ENCODE assay signal across 35 cellular contexts in the genomic region with DNA sequence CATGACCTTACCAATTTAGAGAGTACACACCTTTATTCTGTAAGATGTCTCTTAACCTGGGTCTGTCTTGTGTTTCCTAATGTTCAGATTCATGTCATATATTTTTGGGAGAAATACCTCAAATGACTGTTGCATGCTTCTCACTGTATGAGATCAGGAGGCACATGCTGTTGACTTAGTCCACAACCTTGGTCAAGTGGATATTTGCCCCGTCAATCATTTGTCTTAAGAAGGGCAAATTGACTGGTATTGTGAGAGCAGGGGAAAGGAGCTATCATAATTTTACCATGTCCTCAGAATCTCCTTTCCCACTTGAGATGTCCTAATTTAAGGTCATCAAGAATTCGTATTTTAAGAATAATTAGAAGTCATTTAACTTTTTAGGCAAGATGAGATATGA.
"Had no signal": no experiment of that assay in that cellular context is flagged by ENCODE, and none has a peak within 500 bp of the region (broad histone marks: within the 10 kb centered on the region; RNA-seq: fewer than 3 reads in every experiment).

No MANE protein-coding gene starts in this region.

- H3K4me1 Mint-ChIP-seq: activated CD4-positive, alpha-beta memory T cell treated with anti-CD3 and anti-CD28 coated beads, Interleukin-2, amount 10 ng/mL, durations not matched to agents 7 days and 5 days; activated naive CD4-positive, alpha-beta T cell treated with anti-CD3 and anti-CD28 coated beads, Interleukin-2, amount 10 ng/mL, durations not matched to agents 7 days and 5 days had no signal

- H3K27me3 Mint-ChIP-seq: activated CD4-positive, alpha-beta memory T cell treated with anti-CD3 and anti-CD28 coated beads, Interleukin-2, amount 10 ng/mL, durations not matched to agents 7 days and 5 days; activated CD4-positive, alpha-beta T cell treated with anti-CD3 and anti-CD28 coated beads for 36 hours; activated CD4-positive, alpha-beta T cell treated with anti-CD3 and anti-CD28 coated beads, Interleukin-2, amount 10 ng/mL, durations not matched to agents 7 days and 5 days; activated naive CD4-positive, alpha-beta T cell treated with anti-CD3 and anti-CD28 coated beads, Interleukin-2, amount 10 ng/mL, durations not matched to agents 7 days and 5 days; activated naive CD8-positive, alpha-beta T cell treated with anti-CD3 and anti-CD28 coated beads, Interleukin-2, amount 10 ng/mL, durations not matched to agents 7 days and 5 days; activated T-cell treated with anti-CD3 and anti-CD28 coated beads, Interleukin-2, amount 50 U/mL, for 24 hours; brain; effector memory CD8-positive, alpha-beta T cell; T-helper 17 cell had no signal

- H3K36me3 ChIP-seq: breast epithelium had no signal

- ATAC-seq: activated CD4-positive, alpha-beta T cell treated with anti-CD3 and anti-CD28 coated beads for 36 hours; activated naive CD4-positive, alpha-beta T cell treated with anti-CD3 and anti-CD28 coated beads, Interleukin-2, amount 50 U/mL, for 72 hours; activated T-cell treated with anti-CD3 and anti-CD28 coated beads, Interleukin-2, amount 50 U/mL, for 72 hours; effector memory CD8-positive, alpha-beta T cell; gastroesophageal sphincter; heart right ventricle; T-helper 17 cell had no signal

- H3K4me3 Mint-ChIP-seq: activated CD4-positive, alpha-beta memory T cell treated with anti-CD3 and anti-CD28 coated beads, Interleukin-2, amount 10 ng/mL, durations not matched to agents 7 days and 5 days; activated CD4-positive, alpha-beta T cell treated with anti-CD3 and anti-CD28 coated beads for 36 hours; activated CD4-positive, alpha-beta T cell treated with anti-CD3 and anti-CD28 coated beads, Interleukin-2, amount 10 ng/mL, durations not matched to agents 7 days and 5 days; activated naive CD4-positive, alpha-beta T cell treated with anti-CD3 and anti-CD28 coated beads, Interleukin-2, amount 10 ng/mL, durations not matched to agents 7 days and 5 days; activated naive CD8-positive, alpha-beta T cell treated with anti-CD3 and anti-CD28 coated beads, Interleukin-2, amount 10 ng/mL, durations not matched to agents 7 days and 5 days; activated T-cell treated with anti-CD3 and anti-CD28 coated beads, Interleukin-2, amount 50 U/mL, for 24 hours; activated T-cell treated with anti-CD3 and anti-CD28 coated beads, Interleukin-2, amount 50 U/mL, for 72 hours; brain; effector memory CD8-positive, alpha-beta T cell; T-helper 17 cell; T-helper 2 cell treated with Interferon-gamma antibody and Interleukin-4, amounts not matched to agents 5 μg/mL and 100 μg/mL, for 36 hours had no signal

- H3K27me3 ChIP-seq: ascending aorta, breast epithelium, cardiac muscle cell, esophagus squamous epithelium, gastroesophageal sphincter, heart right ventricle had no signal

- H3K27ac ChIP-seq: ascending aorta, breast epithelium, cardiac muscle cell, coronary artery, epithelial cell of prostate, esophagus squamous epithelium, gastroesophageal sphincter, heart right ventricle, WERI-Rb-1 had no signal

- H3K4me3 ChIP-seq: ascending aorta, breast epithelium, cardiac muscle cell, coronary artery, esophagus squamous epithelium, gastroesophageal sphincter, heart right ventricle had no signal

- DNase-seq: activated CD4-positive, alpha-beta memory T cell treated with anti-CD3 and anti-CD28 coated beads, Interleukin-2, amount 10 ng/mL, durations not matched to agents 7 days and 5 days; activated CD4-positive, alpha-beta T cell treated with anti-CD3 and anti-CD28 coated beads for 36 hours; activated CD4-positive, alpha-beta T cell treated with anti-CD3 and anti-CD28 coated beads, Interleukin-2, amount 10 ng/mL, durations not matched to agents 7 days and 5 days; activated CD4-positive, alpha-beta T cell treated with anti-CD3 and anti-CD28 coated beads, Interleukin-2, amount 50 U/mL, for 4 hours; activated CD4-positive, CD25-positive, alpha-beta regulatory T cell; activated CD4-positive, CD25-positive, alpha-beta regulatory T cell treated with anti-CD3 and anti-CD28 coated beads, Interleukin-2, amount 50 U/mL, for 72 hours; activated CD8-positive, alpha-beta memory T cell treated with anti-CD3 and anti-CD28 coated beads, Interleukin-2, amount 50 U/mL, for 48 hours; activated gamma-delta T cell; activated naive CD4-positive, alpha-beta T cell; activated naive CD4-positive, alpha-beta T cell treated with anti-CD3 and anti-CD28 coated beads, Interleukin-2, amount 10 ng/mL, durations not matched to agents 7 days and 5 days; activated naive CD8-positive, alpha-beta T cell treated with anti-CD3 and anti-CD28 coated beads, Interleukin-2, amount 10 ng/mL, durations not matched to agents 7 days and 5 days; activated T-cell treated with anti-CD3 and anti-CD28 coated beads for 4 hours; activated T-cell treated with anti-CD3 and anti-CD28 coated beads, Interleukin-2, amount 50 U/mL, for 24 hours; activated T-cell treated with anti-CD3 and anti-CD28 coated beads, Interleukin-2, amount 50 U/mL, for 72 hours; central memory CD4-positive, alpha-beta T cell; cerebellar nuclear complex; dermis blood vessel endothelial cell; effector CD4-positive, alpha-beta T cell; effector memory CD8-positive, alpha-beta T cell; esophagus squamous epithelium; foreskin melanocyte; heart right ventricle; T-helper 1 cell; T-helper 17 cell; T1000; WERI-Rb-1 had no signal

- H3K9me3 ChIP-seq: ascending aorta, breast epithelium, esophagus squamous epithelium, gastroesophageal sphincter, heart right ventricle had no signal

- H3K4me1 ChIP-seq: ascending aorta, breast epithelium, esophagus squamous epithelium, gastroesophageal sphincter had no signal

- H3K9me3 Mint-ChIP-seq: activated CD4-positive, alpha-beta memory T cell treated with anti-CD3 and anti-CD28 coated beads, Interleukin-2, amount 10 ng/mL, durations not matched to agents 7 days and 5 days; activated CD4-positive, alpha-beta T cell treated with anti-CD3 and anti-CD28 coated beads, Interleukin-2, amount 10 ng/mL, durations not matched to agents 7 days and 5 days; activated naive CD4-positive, alpha-beta T cell treated with anti-CD3 and anti-CD28 coated beads, Interleukin-2, amount 10 ng/mL, durations not matched to agents 7 days and 5 days; activated naive CD4-positive, alpha-beta T cell treated with anti-CD3 and anti-CD28 coated beads, Interleukin-2, amount 50 U/mL, for 72 hours; activated naive CD8-positive, alpha-beta T cell treated with anti-CD3 and anti-CD28 coated beads, Interleukin-2, amount 10 ng/mL, durations not matched to agents 7 days and 5 days; activated T-cell treated with anti-CD3 and anti-CD28 coated beads, Interleukin-2, amount 50 U/mL, for 24 hours; activated T-cell treated with anti-CD3 and anti-CD28 coated beads, Interleukin-2, amount 50 U/mL, for 72 hours; brain; effector memory CD8-positive, alpha-beta T cell; T-helper 2 cell treated with Interferon-gamma antibody and Interleukin-4, amounts not matched to agents 5 μg/mL and 100 μg/mL, for 36 hours had no signal

- H3K27ac Mint-ChIP-seq: activated CD4-positive, alpha-beta memory T cell treated with anti-CD3 and anti-CD28 coated beads, Interleukin-2, amount 10 ng/mL, durations not matched to agents 7 days and 5 days; activated CD4-positive, alpha-beta T cell treated with anti-CD3 and anti-CD28 coated beads for 36 hours; activated CD4-positive, alpha-beta T cell treated with anti-CD3 and anti-CD28 coated beads, Interleukin-2, amount 10 ng/mL, durations not matched to agents 7 days and 5 days; activated naive CD4-positive, alpha-beta T cell treated with anti-CD3 and anti-CD28 coated beads, Interleukin-2, amount 10 ng/mL, durations not matched to agents 7 days and 5 days; activated naive CD4-positive, alpha-beta T cell treated with anti-CD3 and anti-CD28 coated beads, Interleukin-2, amount 50 U/mL, for 72 hours; activated naive CD8-positive, alpha-beta T cell treated with anti-CD3 and anti-CD28 coated beads, Interleukin-2, amount 10 ng/mL, durations not matched to agents 7 days and 5 days; activated T-cell treated with anti-CD3 and anti-CD28 coated beads, Interleukin-2, amount 50 U/mL, for 24 hours; activated T-cell treated with anti-CD3 and anti-CD28 coated beads, Interleukin-2, amount 50 U/mL, for 72 hours; brain; effector memory CD8-positive, alpha-beta T cell; T-helper 2 cell treated with Interferon-gamma antibody and Interleukin-4, amounts not matched to agents 5 μg/mL and 100 μg/mL, for 36 hours had no signal
